Comparison of ENCODE assay signal across 16 cellular contexts in genomic region chr3:8596706-8597514, GRCh38. TPM values are rescaled to one million over a fixed set of nuclear protein-coding genes. Genes with fewer than 3 reads are reported as not detected.
DNase-seq lines count a peak whose midpoint lies in the region; ATAC-seq and TF ChIP-seq lines count a peak whose summit lies in the region.
"Had no signal": no experiment of that assay in that cellular context is flagged by ENCODE, and none has a peak within 500 bp of the region (broad histone marks: within the 10 kb centered on the region; RNA-seq: fewer than 3 reads in every experiment).

No MANE protein-coding gene starts in this region.

- H3K27ac Mint-ChIP-seq in activated naive CD8-positive, alpha-beta T cell treated with anti-CD3 and anti-CD28 coated beads, Interleukin-2, amount 50 U/mL, for 24 hours = no peak overlapping the region
- H3K27ac Mint-ChIP-seq: CD8-positive, alpha-beta T cell had no signal

- no peaks in the 10 kb centered on the region for H3K27me3 Mint-ChIP-seq in activated naive CD8-positive, alpha-beta T cell treated with anti-CD3 and anti-CD28 coated beads, Interleukin-2, amount 50 U/mL, for 24 hours

- dilution Hi-C loops in mammary epithelial cell (cut with HindIII; ENCODE audit: low sequenced_read_pairs) = no loop called here

- no peaks in the 10 kb centered on the region for H3K79me2 ChIP-seq in mammary epithelial cell (ENCODE audit: insufficient read depth, low read length)

- no peak for TF ChIP-seq POLR2A in gastroesophageal sphincter (IDR thresholded peaks at IDR 0.05)

- DNase-seq in left ventricle myocardium superior (peak; percentile 38), cardiac septum (ENCODE audit: low spot score) (no peak), mammary epithelial cell (peak; percentile 64), left lobe of liver (ENCODE audit: low spot score) (peak; percentile 29), mucosa of descending colon (no peak)
- no peak for DNase-seq in activated naive CD8-positive, alpha-beta T cell treated with anti-CD3 and anti-CD28 coated beads, Interleukin-2, amount 50 U/mL, for 24 hours
- DNase-seq: ACHN; BE2C; CD8-positive, alpha-beta T cell; NCI-H1436 treated with DMSO at 0.1 percent for 48 hours; NCI-H446 treated with DMSO at 0.1 percent for 48 hours; NCI-H748 treated with DMSO at 0.1 percent for 48 hours; PC-3 had no signal

- no TSS peak for BruUV-seq in mammary epithelial cell (replicated peaks; lab: Mats Ljungman, UMichigan)

- H3K4me1 Mint-ChIP-seq in activated naive CD8-positive, alpha-beta T cell treated with anti-CD3 and anti-CD28 coated beads, Interleukin-2, amount 50 U/mL, for 24 hours = no peaks in the 10 kb centered on the region

- CTCF ChIA-PET in mammary epithelial cell (lab: Charles Lee; ENCODE audit: low non-redundant PET) = no interaction called here

- no peak overlapping the region for H3K4me3 Mint-ChIP-seq in activated naive CD8-positive, alpha-beta T cell treated with anti-CD3 and anti-CD28 coated beads, Interleukin-2, amount 50 U/mL, for 24 hours
- H3K4me3 Mint-ChIP-seq: CD8-positive, alpha-beta T cell had no signal

- H4K20me1 ChIP-seq in mammary epithelial cell (ENCODE audit: insufficient read depth, low read length) = no peaks in the 10 kb centered on the region

- H3K9ac ChIP-seq in mammary epithelial cell (ENCODE audit: insufficient read depth, low read length) = no peak overlapping the region
- peak overlapping the region; percentile 19 to 76 (median 66) for H3K9ac ChIP-seq in skeletal muscle tissue (ENCODE audit: low read depth in 1 of 3, low read length in 3 of 3)

- H2AFZ ChIP-seq in mammary epithelial cell (ENCODE audit: low read depth, low read length) = peak overlapping the region; percentile 67

- H3K4me3 ChIP-seq in mammary epithelial cell (replicated peaks in 1 of 3; ENCODE audit: insufficient read depth in 1 of 3, low read depth in 2 of 3, low read length in 3 of 3) = no peak overlapping the region
- H3K4me3 ChIP-seq in skeletal muscle tissue (ENCODE audit: low read length in 3 of 3) = peak overlapping the region; percentile 4 to 20 (median 9)
- H3K4me3 ChIP-seq in gastroesophageal sphincter = no peak overlapping the region
- no peak overlapping the region for H3K4me3 ChIP-seq in mucosa of descending colon

- H3K27ac ChIP-seq in mammary epithelial cell (ENCODE audit: insufficient read depth, low read depth, low read length) (no peak overlapping the region), skeletal muscle tissue (ENCODE audit: low read depth, low read length) (peak overlapping the region; percentile 82), gastroesophageal sphincter (no peak overlapping the region)

- H3K9me3 ChIP-seq in mammary epithelial cell (replicated peaks; ENCODE audit: insufficient read depth, low read length) = no peaks in the 10 kb centered on the region
- no peaks in the 10 kb centered on the region for H3K9me3 ChIP-seq in skeletal muscle tissue (ENCODE audit: control insufficient read depth in 3 of 3, low read length in 3 of 3)
- no peaks in the 10 kb centered on the region for H3K9me3 ChIP-seq in gastroesophageal sphincter
- H3K9me3 ChIP-seq in mucosa of descending colon = no peaks in the 10 kb centered on the region
- H3K9me3 ChIP-seq: BE2C had no signal

- whole genome bisulfite sequencing in mammary epithelial cell (ENCODE audit: low coverage, missing lambda C conversion rate) = 35% methylated on average over 14 of the region's 14 CpGs
- 54 to 87% methylated on average over 2 to 11 of the region's 14 CpGs for WGBS in gastroesophageal sphincter (ENCODE audit: low coverage in 1 of 2), 2 donors

- in situ Hi-C loops in mammary epithelial cell (cut with MboI; ENCODE audit: low sequenced_read_pairs in 2 of 2) = no loop called here

- H3K4me1 ChIP-seq in mammary epithelial cell (ENCODE audit: insufficient read depth, low read length) (peaks cover 9% of the 10 kb centered on the region), skeletal muscle tissue (ENCODE audit: control insufficient read depth in 3 of 3, insufficient read depth in 3 of 3, low read length in 3 of 3) (peaks cover 65 to 69% (median 68%) of the 10 kb centered on the region in 3 donors), gastroesophageal sphincter (no peaks in the 10 kb centered on the region), mucosa of descending colon (ENCODE audit: low read depth) (no peaks in the 10 kb centered on the region)
- H3K4me1 ChIP-seq: BE2C had no signal

- no peaks in the 10 kb centered on the region for H3K36me3 Mint-ChIP-seq in activated naive CD8-positive, alpha-beta T cell treated with anti-CD3 and anti-CD28 coated beads, Interleukin-2, amount 50 U/mL, for 24 hours (ENCODE audit: low read depth)
- H3K36me3 Mint-ChIP-seq: CD8-positive, alpha-beta T cell had no signal

- H3K27me3 ChIP-seq in mammary epithelial cell (ENCODE audit: insufficient read depth, low read length) (no peaks in the 10 kb centered on the region), skeletal muscle tissue (ENCODE audit: control insufficient read depth in 3 of 3, insufficient read depth in 3 of 3, low read length in 3 of 3) (no peaks in the 10 kb centered on the region), gastroesophageal sphincter (no peaks in the 10 kb centered on the region)
- H3K27me3 ChIP-seq: BE2C had no signal

- TF ChIP-seq EP300 in gastroesophageal sphincter (IDR thresholded peaks at IDR 0.05) = no peak

- no peaks in the 10 kb centered on the region for H3K9me3 Mint-ChIP-seq in activated naive CD8-positive, alpha-beta T cell treated with anti-CD3 and anti-CD28 coated beads, Interleukin-2, amount 50 U/mL, for 24 hours
- H3K9me3 Mint-ChIP-seq: CD8-positive, alpha-beta T cell had no signal

- peak; percentile 15 for ATAC-seq in left ventricle myocardium superior
- no peak for ATAC-seq in left lobe of liver
- no peak for ATAC-seq in gastroesophageal sphincter
- ATAC-seq in activated naive CD8-positive, alpha-beta T cell treated with anti-CD3 and anti-CD28 coated beads, Interleukin-2, amount 50 U/mL, for 24 hours = no peak
- ATAC-seq in mucosa of descending colon = no peak
- ATAC-seq: CD8-positive, alpha-beta T cell; HCT116; PC-3 had no signal

- intact Hi-C loops in left ventricle myocardium superior (cut with micrococcal nuclease) (no loop called here), cardiac septum (cut with DNase I) (no loop called here), mammary epithelial cell (cut with micrococcal nuclease) (no loop called here), mucosa of descending colon (cut with DNase I, micrococcal nuclease) (no loop called here)

- H3K4me2 ChIP-seq in mammary epithelial cell (ENCODE audit: insufficient read depth, low read depth, low read length) = no peak overlapping the region

- TF ChIP-seq CTCF in mammary epithelial cell (conservative IDR thresholded peaks at IDR 0.05 in 1 of 2, IDR thresholded peaks at IDR 0.05 in 1 of 2; ENCODE audit: extremely low read depth in 1 of 2, insufficient read depth in 1 of 2, low read depth in 1 of 2, low read length in 2 of 2) (no peak), gastroesophageal sphincter (IDR thresholded peaks at IDR 0.05) (no peak), mucosa of descending colon (IDR thresholded peaks at IDR 0.05) (no peak)

- H3K36me3 ChIP-seq in mammary epithelial cell (ENCODE audit: insufficient read depth, low read length) (no peaks in the 10 kb centered on the region), skeletal muscle tissue (ENCODE audit: control insufficient read depth in 3 of 3, insufficient read depth in 3 of 3, low read length in 3 of 3) (no peaks in the 10 kb centered on the region), gastroesophageal sphincter (no peaks in the 10 kb centered on the region), mucosa of descending colon (ENCODE audit: low read depth) (no peaks in the 10 kb centered on the region)
- H3K36me3 ChIP-seq: BE2C had no signal

RNA-seq across cellular contexts. Expression of gene SSUH2, which starts 47.7 kb away (rescaled TPM):
- total RNA-seq in left ventricle myocardium superior (0.57 TPM), cardiac septum (2.4 TPM), mammary epithelial cell (under 1 TPM in 1 of 2 donors, not detected in 1; 0.28 TPM), left lobe of liver (not detected), skeletal muscle tissue (0.52 TPM), gastroesophageal sphincter (1 to 10 TPM in 1 of 4 donors, under 1 TPM in 1, not detected in 2; 0.27 to 3.8 TPM), mucosa of descending colon (1 to 10 TPM; 3.7 to 5.3 (median 4.5) TPM)
- polyA plus RNA-seq in mammary epithelial cell = 0.31 TPM
- not detected for polyA minus RNA-seq in mammary epithelial cell
- total RNA-seq: CD8-positive, alpha-beta T cell had no signal

Comparison
In these comparisons a context has a peak if more than half of its experiments do, and no peak if none do; other contexts are left out.
1. DNase-seq: peak in left ventricle myocardium superior (single experiment), mammary epithelial cell (single experiment) and left lobe of liver (single experiment); none in cardiac septum (single experiment), activated naive CD8-positive, alpha-beta T cell treated with anti-CD3 and anti-CD28 coated beads, Interleukin-2, amount 50 U/mL, for 24 hours (single experiment) and mucosa of descending colon (0 of 3).
2. H3K4me3 ChIP-seq: peak in skeletal muscle tissue (3 of 3); none in mammary epithelial cell (0 of 3), gastroesophageal sphincter (0 of 2) and mucosa of descending colon (single experiment).